In the genomic region with DNA sequence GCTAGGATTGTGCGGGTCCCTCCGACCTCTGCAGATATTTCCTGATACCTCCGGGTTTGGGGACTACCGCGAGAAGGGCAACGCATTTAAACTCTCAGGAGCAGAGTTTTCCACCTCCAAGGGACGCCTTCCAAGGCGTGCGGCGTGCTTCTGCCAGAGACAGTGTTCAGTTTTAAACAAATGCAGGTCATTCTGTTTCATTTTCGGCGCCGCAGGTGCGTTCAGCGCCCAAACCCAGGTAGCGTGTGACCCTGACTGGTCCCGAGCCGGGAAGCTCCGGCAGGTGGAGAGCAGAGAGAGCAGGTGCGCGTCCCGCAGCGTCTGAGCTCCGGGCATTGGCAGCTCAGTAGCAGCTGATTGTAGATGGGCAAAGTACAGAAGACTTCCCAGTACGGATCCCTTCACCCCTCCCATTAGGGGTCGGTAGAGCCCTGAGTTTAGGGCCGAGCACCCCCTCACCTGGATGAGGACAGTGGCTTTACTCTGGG, we compare ENCODE assay signal across 9 cellular contexts. TPM values are rescaled to one million over a fixed set of nuclear protein-coding genes. Genes with fewer than 3 reads are reported as not detected.
A peak's percentile ranks its signal among the peaks of the same experiment; 100 is the strongest.
DNase-seq lines count a peak whose midpoint lies in the region; ATAC-seq and TF ChIP-seq lines count a peak whose summit lies in the region.
"Had no signal": no experiment of that assay in that cellular context is flagged by ENCODE, and none has a peak within 500 bp of the region (broad histone marks: within the 10 kb centered on the region; RNA-seq: fewer than 3 reads in every experiment).

No MANE protein-coding gene starts in this region.

- intact Hi-C loops in psoas muscle (cut with DNase I) (no loop called here), uterus (cut with DNase I; ENCODE audit: low total_unique reads) (no loop called here), posterior cingulate gyrus (cut with DNase I) (no loop called here)

- no peak for TF ChIP-seq EP300 in tibial nerve (IDR thresholded peaks at IDR 0.05)

- no peak overlapping the region for H3K4me3 ChIP-seq in RWPE2 (ENCODE audit: severe bottlenecking)
- peak overlapping the region; percentile 22 for H3K4me3 ChIP-seq in fibroblast of the aortic adventitia (ENCODE audit: low read depth, low read length)
- H3K4me3 ChIP-seq in psoas muscle: peak overlapping the region; percentile 37
- H3K4me3 ChIP-seq in tibial nerve: peak overlapping the region in 2 of 4 donors; percentile 16 to 33
- peak overlapping the region in 1 of 2 donors; percentile 4 for H3K4me3 ChIP-seq in uterus

- no peaks in the 10 kb centered on the region for H3K4me1 ChIP-seq in RWPE2 (ENCODE audit: insufficient read depth, poor library complexity, severe bottlenecking)
- peaks cover 21% of the 10 kb centered on the region for H3K4me1 ChIP-seq in psoas muscle
- H3K4me1 ChIP-seq in tibial nerve: peaks cover 0 to 54% (median 34%) of the 10 kb centered on the region in 4 donors
- peaks cover 0 to 21% of the 10 kb centered on the region in 2 donors for H3K4me1 ChIP-seq in uterus

- DNase-seq in GM13976 (ENCODE audit: low spot score) (peak; percentile 41), RWPE2 (ENCODE audit: low spot score) (no peak), fibroblast of the aortic adventitia (ENCODE audit: low read depth) (no peak), psoas muscle (no peak), tibial nerve (ENCODE audit: low spot score in 2 of 2) (no peak), uterus (no peak), posterior cingulate gyrus (no peak)

- ATAC-seq in RWPE2 (ENCODE audit: low read depth) (peak; percentile 45), psoas muscle (peak in 1 of 4 donors; percentile 18), GM19467 (IDR thresholded peaks at IDR 0.05; ENCODE audit: unreplicated experiment) (no peak)

- in situ Hi-C loops in GM13976 (cut with MboI; ENCODE audit: low sequenced_read_pairs, unreplicated experiment): loop anchor here (10.0 kb wide), 2 partner anchors 223 to 283 kb away; no protein-coding TSS in a partner anchor

- 1 to 2% (median 2%) methylated on average over 27 of the region's 27 CpGs for WGBS in psoas muscle, 3 donors
- WGBS in tibial nerve, 2 donors: 2 to 3% methylated on average over 16 to 20 of the region's 27 CpGs

- H3K9me3 ChIP-seq in RWPE2 (ENCODE audit: severe bottlenecking) (no peaks in the 10 kb centered on the region), psoas muscle (no peaks in the 10 kb centered on the region), tibial nerve (no peaks in the 10 kb centered on the region), uterus (no peaks in the 10 kb centered on the region)

- TF ChIP-seq CTCF in GM13976 (IDR thresholded peaks at IDR 0.05; ENCODE audit: borderline replicate concordance, control extremely low read depth, extremely low read depth, insufficient read depth, missing control alignments) (no peak), RWPE2 (IDR thresholded peaks at IDR 0.05; ENCODE audit: poor library complexity, severe bottlenecking) (no peak), fibroblast of the aortic adventitia (IDR thresholded peaks at IDR 0.05; ENCODE audit: insufficient read depth, low read length) (no peak), psoas muscle (IDR thresholded peaks at IDR 0.05) (no peak), tibial nerve (IDR thresholded peaks at IDR 0.05) (no peak), uterus (IDR thresholded peaks at IDR 0.05) (no peak)

- TF ChIP-seq POLR2A in tibial nerve (IDR thresholded peaks at IDR 0.05) (no peak), uterus (IDR thresholded peaks at IDR 0.05) (no peak)

- H3K27me3 ChIP-seq in RWPE2 (ENCODE audit: insufficient read depth, poor library complexity, severe bottlenecking): peaks cover 76% of the 10 kb centered on the region
- peaks cover 0 to 88% (median 27%) of the 10 kb centered on the region in 3 donors for H3K27me3 ChIP-seq in psoas muscle (ENCODE audit: insufficient read depth in 3 of 3, low read length in 2 of 3)
- H3K27me3 ChIP-seq in tibial nerve: peaks cover 0 to 84% of the 10 kb centered on the region in 2 donors
- H3K27me3 ChIP-seq in uterus: peaks cover 0 to 29% of the 10 kb centered on the region in 2 donors

- H3K27ac ChIP-seq in RWPE2 (ENCODE audit: poor library complexity, severe bottlenecking) (no peak overlapping the region), psoas muscle (no peak overlapping the region), tibial nerve (no peak overlapping the region), uterus (no peak overlapping the region)

- no peaks in the 10 kb centered on the region for H3K36me3 ChIP-seq in RWPE2 (ENCODE audit: low read depth)
- H3K36me3 ChIP-seq in psoas muscle (ENCODE audit: insufficient read depth in 1 of 2, low read depth in 1 of 2): no peaks in the 10 kb centered on the region
- no peaks in the 10 kb centered on the region for H3K36me3 ChIP-seq in tibial nerve
- H3K36me3 ChIP-seq in uterus: no peaks in the 10 kb centered on the region

RNA-seq across cellular contexts. Expression of gene CYP26A1, which starts 1.4 kb away (rescaled TPM):
- total RNA-seq in fibroblast of the aortic adventitia (ENCODE audit: low replicate concordance) (not detected in 2 replicates), psoas muscle (not detected), tibial nerve (not detected), uterus (under 1 TPM in 1 of 4 donors, not detected in 3; 0.76 TPM)
- polyA plus RNA-seq in psoas muscle: under 1 TPM in 1 of 3 donors, not detected in 2; 0.04 TPM
- total RNA-seq: NCI-H460 had no signal

RNA-seq across cellular contexts. Expression of gene CYP26C1, which starts 11.7 kb away (rescaled TPM):
- total RNA-seq in fibroblast of the aortic adventitia (ENCODE audit: low replicate concordance) (0.09 TPM in 1 of 2 replicates, not detected in the other), psoas muscle (under 1 TPM in 1 of 4 donors, not detected in 3; 0.06 TPM), tibial nerve (1 to 10 TPM in 1 of 4 donors, under 1 TPM in 1, not detected in 2; 0.20 to 2.2 TPM), uterus (under 1 TPM in 2 of 4 donors, not detected in 2; 0.15 to 0.41 TPM)
- under 1 TPM in 2 of 3 donors, not detected in 1; 0.01 to 0.03 TPM for polyA plus RNA-seq in psoas muscle
